32 cellular contexts compared by ENCODE assay signal in genomic region chr17:56148333-56148732, GRCh38. TPM values are rescaled to one million over a fixed set of nuclear protein-coding genes. Genes with fewer than 3 reads are reported as not detected.
"Had no signal": no experiment of that assay in that cellular context is flagged by ENCODE, and none has a peak within 500 bp of the region (broad histone marks: within the 10 kb centered on the region; RNA-seq: fewer than 3 reads in every experiment).

No MANE protein-coding gene starts in this region.

- H3K4me3 ChIP-seq: body of pancreas, colonic mucosa had no signal

- H3K27me3 ChIP-seq: body of pancreas, colonic mucosa had no signal

- H3K27me3 Mint-ChIP-seq: activated B cell treated with CpG ODN at 0.5 μM for 24 hours; activated CD8-positive, alpha-beta T cell treated with anti-CD3 and anti-CD28 coated beads for 36 hours; activated naive CD8-positive, alpha-beta T cell had no signal

- H3K27ac Mint-ChIP-seq: activated B cell treated with CpG ODN at 0.5 μM for 24 hours; activated CD8-positive, alpha-beta T cell treated with anti-CD3 and anti-CD28 coated beads for 36 hours; activated naive CD8-positive, alpha-beta T cell; activated T-helper 17 cell treated with anti-CD3 and anti-CD28 coated beads, Interleukin-2, amount 50 U/mL, for 72 hours; T-helper 17 cell; T-helper 2 cell treated with Interferon-gamma antibody and Interleukin-4, amounts not matched to agents 5 μg/mL and 100 μg/mL, for 36 hours had no signal

- H3K4me3 Mint-ChIP-seq: activated B cell treated with CpG ODN at 0.5 μM for 24 hours; activated CD8-positive, alpha-beta T cell treated with anti-CD3 and anti-CD28 coated beads for 36 hours; activated naive CD8-positive, alpha-beta T cell; activated T-cell treated with anti-CD3 and anti-CD28 coated beads, Interleukin-2, amount 50 U/mL, for 4 hours; activated T-helper 17 cell treated with anti-CD3 and anti-CD28 coated beads, Interleukin-2, amount 50 U/mL, for 72 hours; T-helper 17 cell; T-helper 2 cell treated with Interferon-gamma antibody and Interleukin-4, amounts not matched to agents 5 μg/mL and 100 μg/mL, for 36 hours had no signal

- ATAC-seq: activated CD4-positive, CD25-positive, alpha-beta regulatory T cell treated with anti-CD3 and anti-CD28 coated beads, Interleukin-2, amount 50 U/mL, for 24 hours; activated CD8-positive, alpha-beta T cell treated with anti-CD3 and anti-CD28 coated beads for 36 hours; activated T-cell treated with anti-CD3 and anti-CD28 coated beads, Interleukin-2, amount 50 U/mL, for 4 hours; activated T-helper 17 cell treated with anti-CD3 and anti-CD28 coated beads, Interleukin-2, amount 50 U/mL, for 72 hours; body of pancreas; T-helper 17 cell had no signal

- H3K4me1 ChIP-seq: colonic mucosa had no signal

- H3K9me3 ChIP-seq: body of pancreas, colonic mucosa had no signal

- H3K9me3 Mint-ChIP-seq: activated CD8-positive, alpha-beta T cell treated with anti-CD3 and anti-CD28 coated beads for 36 hours; activated T-cell treated with anti-CD3 and anti-CD28 coated beads, Interleukin-2, amount 50 U/mL, for 4 hours; activated T-helper 17 cell treated with anti-CD3 and anti-CD28 coated beads, Interleukin-2, amount 50 U/mL, for 72 hours; T-helper 2 cell treated with Interferon-gamma antibody and Interleukin-4, amounts not matched to agents 5 μg/mL and 100 μg/mL, for 36 hours had no signal

- H3K4me1 Mint-ChIP-seq: activated B cell treated with CpG ODN at 0.5 μM for 24 hours; activated T-helper 17 cell treated with anti-CD3 and anti-CD28 coated beads, Interleukin-2, amount 50 U/mL, for 72 hours; T-helper 17 cell had no signal

- H3K27ac ChIP-seq: body of pancreas, colonic mucosa, epithelial cell of prostate, WERI-Rb-1 had no signal

- H3K36me3 Mint-ChIP-seq: activated naive CD8-positive, alpha-beta T cell had no signal

- FAIRE-seq: endometrium, endothelial cell of umbilical vein, frontal cortex had no signal

- DNase-seq: activated B cell treated with CpG ODN at 0.5 μM for 24 hours; activated CD4-positive, alpha-beta T cell treated with anti-CD3 and anti-CD28 coated beads for 48 hours; activated CD4-positive, alpha-beta T cell treated with anti-CD3 and anti-CD28 coated beads, Interleukin-2, amount 50 U/mL, for 1 hour; activated CD4-positive, alpha-beta T cell treated with anti-CD3 and anti-CD28 coated beads, Interleukin-2, amount 50 U/mL, for 48 hours; activated CD8-positive, alpha-beta memory T cell treated with anti-CD3 and anti-CD28 coated beads for 24 hours; activated CD8-positive, alpha-beta T cell treated with anti-CD3 and anti-CD28 coated beads for 36 hours; activated effector memory CD4-positive, alpha-beta T cell treated with Interleukin-2 at 50 U/mL for 16 hours; activated gamma-delta T cell treated with Interleukin-2 at 50 U/mL for 16 hours; activated naive CD4-positive, alpha-beta T cell treated with anti-CD3 and anti-CD28 coated beads, Interleukin-2, amount 50 U/mL, for 16 hours; activated naive CD4-positive, alpha-beta T cell treated with Interleukin-2 at 50 U/mL for 16 hours; activated T-cell treated with anti-CD3 and anti-CD28 coated beads, Interleukin-2, amount 50 U/mL, for 4 hours; amniotic stem cell; aorta; body of pancreas; caudate nucleus; colonic mucosa; effector CD8-positive, alpha-beta T cell; foreskin fibroblast; head of caudate nucleus; T-helper 1 cell; T-helper 17 cell; T1000; WERI-Rb-1 had no signal

- H3K36me3 ChIP-seq: colonic mucosa, WERI-Rb-1 had no signal

RNA-seq across cellular contexts. Expression of gene ANKFN1, which starts 4.9 kb away (rescaled TPM):
- total RNA-seq: activated B cell treated with CpG ODN at 0.5 μM for 24 hours; activated CD8-positive, alpha-beta T cell treated with anti-CD3 and anti-CD28 coated beads for 36 hours; activated T-cell treated with anti-CD3 and anti-CD28 coated beads, Interleukin-2, amount 50 U/mL, for 4 hours; dermis microvascular lymphatic vessel endothelial cell; endothelial cell of umbilical vein; T-helper 17 cell had no signal
